Comparison of ENCODE assay signal across 10 cellular contexts in the genomic region with DNA sequence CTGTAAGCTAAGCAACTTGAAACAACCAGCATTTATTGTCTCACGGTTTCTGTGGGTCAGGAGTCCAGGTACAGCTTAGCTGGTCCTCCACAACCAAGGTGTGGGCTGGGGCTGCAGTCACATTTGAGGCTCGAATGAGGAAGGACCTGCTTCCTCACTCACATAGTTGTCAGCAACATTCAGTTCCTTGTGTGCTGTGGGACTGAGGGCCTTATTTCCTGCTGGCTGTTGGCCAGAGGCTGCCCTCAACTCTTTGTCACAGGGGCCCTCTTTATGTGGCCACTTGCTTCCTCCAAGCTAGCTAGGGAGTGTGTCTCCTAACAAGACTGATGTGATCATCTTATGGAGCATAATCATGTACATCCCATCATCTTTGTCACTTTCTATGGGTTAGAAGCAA. TPM values are rescaled to one million over a fixed set of nuclear protein-coding genes. Genes with fewer than 3 reads are reported as not detected.
DNase-seq lines count a peak whose midpoint lies in the region; ATAC-seq and TF ChIP-seq lines count a peak whose summit lies in the region.
"Had no signal": no experiment of that assay in that cellular context is flagged by ENCODE, and none has a peak within 500 bp of the region (broad histone marks: within the 10 kb centered on the region; RNA-seq: fewer than 3 reads in every experiment).

No MANE protein-coding gene starts in this region.

- no peak for TF ChIP-seq CTCF in left ventricle myocardium inferior (IDR thresholded peaks at IDR 0.05; ENCODE audit: borderline replicate concordance)
- no peak for TF ChIP-seq CTCF in transverse colon (IDR thresholded peaks at IDR 0.05)

- H3K27ac ChIP-seq in left ventricle myocardium inferior (replicated peaks) (no peak overlapping the region), transverse colon (peak overlapping the region in 2 of 4 donors; percentile 0 to 21)
- H3K27ac ChIP-seq: SK-N-MC had no signal

- peak overlapping the region; percentile 31 for H3K27ac Mint-ChIP-seq in activated naive CD8-positive, alpha-beta T cell treated with anti-CD3 and anti-CD28 coated beads, Interleukin-2, amount 10 ng/mL, durations not matched to agents 7 days and 5 days
- H3K27ac Mint-ChIP-seq in activated naive CD8-positive, alpha-beta T cell treated with anti-CD3 and anti-CD28 coated beads for 36 hours, result no peak overlapping the region

- no peak for DNase-seq in activated naive CD8-positive, alpha-beta T cell treated with anti-CD3 and anti-CD28 coated beads, Interleukin-2, amount 10 ng/mL, durations not matched to agents 7 days and 5 days
- DNase-seq in activated naive CD8-positive, alpha-beta T cell treated with anti-CD3 and anti-CD28 coated beads for 36 hours, result no peak
- peak; percentile 74 for DNase-seq in SKM-1 treated with dmso at 0.1 percent for 144 hours (lab: John Stamatoyannopoulos, UW; ENCODE audit: unreplicated experiment)
- peak; percentile 57 for DNase-seq in left ventricle myocardium inferior
- peak; percentile 40 for DNase-seq in transverse colon
- no peak for DNase-seq in activated gamma-delta T cell treated with Interleukin-2 at 50 U/mL for 16 hours
- DNase-seq: BE2C had no signal

- ATAC-seq in activated naive CD8-positive, alpha-beta T cell treated with anti-CD3 and anti-CD28 coated beads, Interleukin-2, amount 10 ng/mL, durations not matched to agents 7 days and 5 days (ENCODE audit: low read depth), result no peak
- ATAC-seq in HG03521 (IDR thresholded peaks at IDR 0.05; ENCODE audit: unreplicated experiment), result no peak
- no peak for ATAC-seq in HG03378 (IDR thresholded peaks at IDR 0.05; ENCODE audit: unreplicated experiment)

- TF ChIP-seq EP300 in transverse colon (IDR thresholded peaks at IDR 0.05; ENCODE audit: low read depth), result no peak

- H3K9me3 ChIP-seq in left ventricle myocardium inferior (replicated peaks) (no peaks in the 10 kb centered on the region), transverse colon (no peaks in the 10 kb centered on the region)
- H3K9me3 ChIP-seq: BE2C had no signal

- H3K4me3 ChIP-seq in left ventricle myocardium inferior (no peak overlapping the region), transverse colon (no peak overlapping the region)
- H3K4me3 ChIP-seq: SK-N-MC had no signal

- intact Hi-C loops in left ventricle myocardium inferior (cut with micrococcal nuclease) (no loop called here), transverse colon (cut with DNase I; ENCODE audit: low total_unique reads) (no loop called here)

- H3K36me3 Mint-ChIP-seq in activated naive CD8-positive, alpha-beta T cell treated with anti-CD3 and anti-CD28 coated beads, Interleukin-2, amount 10 ng/mL, durations not matched to agents 7 days and 5 days, result peaks cover 13% of the 10 kb centered on the region
- peaks cover 18% of the 10 kb centered on the region for H3K36me3 Mint-ChIP-seq in activated naive CD8-positive, alpha-beta T cell treated with anti-CD3 and anti-CD28 coated beads for 36 hours

- peaks cover 5% of the 10 kb centered on the region for H3K27me3 ChIP-seq in left ventricle myocardium inferior (ENCODE audit: low read depth)
- H3K27me3 ChIP-seq in transverse colon, result no peaks in the 10 kb centered on the region
- H3K27me3 ChIP-seq: BE2C had no signal

- no peaks in the 10 kb centered on the region for H3K27me3 Mint-ChIP-seq in activated naive CD8-positive, alpha-beta T cell treated with anti-CD3 and anti-CD28 coated beads, Interleukin-2, amount 10 ng/mL, durations not matched to agents 7 days and 5 days
- no peaks in the 10 kb centered on the region for H3K27me3 Mint-ChIP-seq in activated naive CD8-positive, alpha-beta T cell treated with anti-CD3 and anti-CD28 coated beads for 36 hours

- H3K4me1 ChIP-seq in left ventricle myocardium inferior (no peaks in the 10 kb centered on the region), transverse colon (peaks cover 0 to 31% (median 3%) of the 10 kb centered on the region in 4 donors)
- H3K4me1 ChIP-seq: BE2C had no signal

- POLR2A ChIA-PET in activated naive CD8-positive, alpha-beta T cell treated with anti-CD3 and anti-CD28 coated beads, Interleukin-2, amount 10 ng/mL, durations not matched to agents 7 days and 5 days (lab: Charles Lee), result interaction anchor here (1.6 kb wide), 2 partner anchors 8 to 9 kb away, joined by 4 to 6 read pairs; no protein-coding TSS in a partner anchor

- H3K4me3 Mint-ChIP-seq in activated naive CD8-positive, alpha-beta T cell treated with anti-CD3 and anti-CD28 coated beads, Interleukin-2, amount 10 ng/mL, durations not matched to agents 7 days and 5 days, result no peak overlapping the region
- H3K4me3 Mint-ChIP-seq in activated naive CD8-positive, alpha-beta T cell treated with anti-CD3 and anti-CD28 coated beads for 36 hours, result no peak overlapping the region

- H3K4me1 Mint-ChIP-seq in activated naive CD8-positive, alpha-beta T cell treated with anti-CD3 and anti-CD28 coated beads, Interleukin-2, amount 10 ng/mL, durations not matched to agents 7 days and 5 days, result peaks cover 82% of the 10 kb centered on the region
- peaks cover 86% of the 10 kb centered on the region for H3K4me1 Mint-ChIP-seq in activated naive CD8-positive, alpha-beta T cell treated with anti-CD3 and anti-CD28 coated beads for 36 hours

- H3K36me3 ChIP-seq in left ventricle myocardium inferior (no peaks in the 10 kb centered on the region), transverse colon (no peaks in the 10 kb centered on the region)
- H3K36me3 ChIP-seq: BE2C had no signal

- in situ Hi-C loops in transverse colon (cut with MboI; ENCODE audit: low pct_ligation_motif_present in 1 of 4, low pct_unique_long_range_greater_than_20kb in 1 of 4, low sequenced_read_pairs in 3 of 4), result loop anchor here in 3 of 4 donors (25.0 kb wide), 2 partner anchors 115 to 190 kb away; no protein-coding TSS in a partner anchor

- 44% methylated on average over 2 of the region's 2 CpGs; no CpG with 5 or more reads in 1 of the 2 donors for WGBS in transverse colon (ENCODE audit: low coverage in 1 of 2), 2 donors

- H3K9me3 Mint-ChIP-seq in activated naive CD8-positive, alpha-beta T cell treated with anti-CD3 and anti-CD28 coated beads, Interleukin-2, amount 10 ng/mL, durations not matched to agents 7 days and 5 days, result peaks cover 9% of the 10 kb centered on the region
- peaks cover 10% of the 10 kb centered on the region for H3K9me3 Mint-ChIP-seq in activated naive CD8-positive, alpha-beta T cell treated with anti-CD3 and anti-CD28 coated beads for 36 hours

- no peak for TF ChIP-seq POLR2A in transverse colon (IDR thresholded peaks at IDR 0.05)

RNA-seq across cellular contexts. Expression of a gene that starts 29.2 kb away (rescaled TPM):
- total RNA-seq in activated naive CD8-positive, alpha-beta T cell treated with anti-CD3 and anti-CD28 coated beads, Interleukin-2, amount 10 ng/mL, durations not matched to agents 7 days and 5 days, result 100 to 1,000 TPM; 370 to 391 TPM
- 100 to 1,000 TPM; 239 to 245 TPM for total RNA-seq in activated naive CD8-positive, alpha-beta T cell treated with anti-CD3 and anti-CD28 coated beads for 36 hours
- total RNA-seq in left ventricle myocardium inferior (17.1 TPM), transverse colon (10 to 100 TPM in 3 of 4 donors, 1 to 10 TPM in 1; 8.7 to 29.1 (median 14.5) TPM)

Comparison
In these comparisons a context has a peak if more than half of its experiments do, and no peak if none do; other contexts are left out.
1. DNase-seq: peak in SKM-1 treated with dmso at 0.1 percent for 144 hours (single experiment), left ventricle myocardium inferior (single experiment) and transverse colon (single experiment); none in activated naive CD8-positive, alpha-beta T cell treated with anti-CD3 and anti-CD28 coated beads, Interleukin-2, amount 10 ng/mL, durations not matched to agents 7 days and 5 days (single experiment), activated naive CD8-positive, alpha-beta T cell treated with anti-CD3 and anti-CD28 coated beads for 36 hours (single experiment) and activated gamma-delta T cell treated with Interleukin-2 at 50 U/mL for 16 hours (single experiment).
2. RNA of a gene that starts 29.2 kb away (total RNA-seq): 370 to 391 TPM in activated naive CD8-positive, alpha-beta T cell treated with anti-CD3 and anti-CD28 coated beads, Interleukin-2, amount 10 ng/mL, durations not matched to agents 7 days and 5 days and 239 to 245 TPM in activated naive CD8-positive, alpha-beta T cell treated with anti-CD3 and anti-CD28 coated beads for 36 hours; 8.7 to 29.1 TPM in transverse colon and 17.1 TPM in left ventricle myocardium inferior (single experiment); every median in the first group is over 4 times any median in the second.